In genomic region chr18:8197510-8197909, GRCh38 we compare ENCODE assay signal across 35 cellular contexts.
"Had no signal": no experiment of that assay in that cellular context is flagged by ENCODE, and none has a peak within 500 bp of the region (broad histone marks: within the 10 kb centered on the region; RNA-seq: fewer than 3 reads in every experiment).

No MANE protein-coding gene starts in this region.

- ATAC-seq: activated CD8-positive, alpha-beta T cell treated with anti-CD3 and anti-CD28 coated beads for 36 hours; activated naive CD4-positive, alpha-beta T cell treated with anti-CD3 and anti-CD28 coated beads, Interleukin-2, amount 50 U/mL, for 72 hours; activated T-cell treated with anti-CD3 and anti-CD28 coated beads, Interleukin-2, amount 50 U/mL, for 4 hours; activated T-cell treated with anti-CD3 and anti-CD28 coated beads, Interleukin-2, amount 50 U/mL, for 72 hours; activated T-helper 17 cell treated with anti-CD3 and anti-CD28 coated beads, Interleukin-2, amount 50 U/mL, for 72 hours; body of pancreas had no signal

- H3K36me3 ChIP-seq: adrenal gland, brain microvascular endothelial cell, breast epithelium had no signal

- H3K4me1 ChIP-seq: adrenal gland, breast epithelium had no signal

- H3K9me3 ChIP-seq: adrenal gland, body of pancreas, breast epithelium had no signal

- H3K27me3 Mint-ChIP-seq: activated B cell treated with CpG ODN at 0.5 μM for 24 hours; activated CD4-positive, alpha-beta memory T cell treated with anti-CD3 and anti-CD28 coated beads for 36 hours; activated CD4-positive, alpha-beta T cell treated with anti-CD3 and anti-CD28 coated beads, Interleukin-2, amount 10 ng/mL, durations not matched to agents 24 days and 14 days; activated CD8-positive, alpha-beta T cell treated with anti-CD3 and anti-CD28 coated beads for 36 hours; activated naive CD8-positive, alpha-beta T cell treated with anti-CD3 and anti-CD28 coated beads for 36 hours; activated T-helper 17 cell treated with anti-CD3 and anti-CD28 coated beads, Interleukin-2, amount 50 U/mL, for 72 hours had no signal

- H3K4me3 Mint-ChIP-seq: activated B cell treated with CpG ODN at 0.5 μM for 24 hours; activated CD4-positive, alpha-beta memory T cell treated with anti-CD3 and anti-CD28 coated beads for 36 hours; activated CD4-positive, alpha-beta T cell treated with anti-CD3 and anti-CD28 coated beads, Interleukin-2, amount 10 ng/mL, durations not matched to agents 24 days and 14 days; activated CD8-positive, alpha-beta T cell treated with anti-CD3 and anti-CD28 coated beads for 36 hours; activated naive CD4-positive, alpha-beta T cell treated with anti-CD3 and anti-CD28 coated beads for 36 hours; activated naive CD8-positive, alpha-beta T cell treated with anti-CD3 and anti-CD28 coated beads for 36 hours; activated T-cell treated with anti-CD3 and anti-CD28 coated beads, Interleukin-2, amount 50 U/mL, for 4 hours; activated T-cell treated with anti-CD3 and anti-CD28 coated beads, Interleukin-2, amount 50 U/mL, for 72 hours; activated T-helper 1 cell treated with anti-CD3 and anti-CD28 coated beads, Interleukin-12 subunit alpha, Interleukin-12 subunit beta, Interleukin-2, Interleukin-4 antibody, amounts not matched to agents 30 ng/mL and 10 ng/mL and 1 ng/mL, durations not matched to agents 14 hours and 24 hours and 36 hours; activated T-helper 17 cell treated with anti-CD3 and anti-CD28 coated beads, Interleukin-2, amount 50 U/mL, for 72 hours; T-helper 2 cell treated with Interferon-gamma antibody and Interleukin-4, amounts not matched to agents 5 μg/mL and 100 μg/mL, for 36 hours had no signal

- H3K4me1 Mint-ChIP-seq: activated B cell treated with CpG ODN at 0.5 μM for 24 hours; activated CD4-positive, alpha-beta T cell treated with anti-CD3 and anti-CD28 coated beads, Interleukin-2, amount 10 ng/mL, durations not matched to agents 24 days and 14 days; activated naive CD8-positive, alpha-beta T cell treated with anti-CD3 and anti-CD28 coated beads for 36 hours; activated T-helper 17 cell treated with anti-CD3 and anti-CD28 coated beads, Interleukin-2, amount 50 U/mL, for 72 hours had no signal

- DNase-seq: activated B cell treated with CpG ODN at 0.5 μM for 24 hours; activated CD4-positive, alpha-beta memory T cell treated with anti-CD3 and anti-CD28 coated beads for 36 hours; activated CD4-positive, alpha-beta T cell treated with anti-CD3 and anti-CD28 coated beads for 4 hours; activated CD4-positive, alpha-beta T cell treated with anti-CD3 and anti-CD28 coated beads, Interleukin-2, amount 10 ng/mL, durations not matched to agents 24 days and 14 days; activated CD4-positive, alpha-beta T cell treated with anti-CD3 and anti-CD28 coated beads, Interleukin-2, amount 50 U/mL, for 1 hour; activated CD4-positive, alpha-beta T cell treated with anti-CD3 and anti-CD28 coated beads, Interleukin-2, amount 50 U/mL, for 4 hours; activated CD4-positive, CD25-positive, alpha-beta regulatory T cell treated with anti-CD3 and anti-CD28 coated beads, Interleukin-2, amount 50 U/mL, for 72 hours; activated CD8-positive, alpha-beta memory T cell treated with anti-CD3 and anti-CD28 coated beads, Interleukin-2, amount 50 U/mL, for 4 hours; activated CD8-positive, alpha-beta T cell treated with anti-CD3 and anti-CD28 coated beads for 36 hours; activated effector memory CD4-positive, alpha-beta T cell treated with anti-CD3 and anti-CD28 coated beads, Interleukin-2, amount 50 U/mL, for 16 hours; activated gamma-delta T cell treated with Interleukin-2 at 50 U/mL for 16 hours; activated naive CD4-positive, alpha-beta T cell; activated naive CD4-positive, alpha-beta T cell treated with anti-CD3 and anti-CD28 coated beads for 36 hours; activated naive CD4-positive, alpha-beta T cell treated with anti-CD3 and anti-CD28 coated beads, Interleukin-2, amount 50 U/mL, for 16 hours; activated naive CD8-positive, alpha-beta T cell treated with anti-CD3 and anti-CD28 coated beads for 36 hours; activated T-cell treated with anti-CD3 and anti-CD28 coated beads for 4 hours; activated T-cell treated with anti-CD3 and anti-CD28 coated beads, Interleukin-2, amount 50 U/mL, for 1 hour; activated T-cell treated with anti-CD3 and anti-CD28 coated beads, Interleukin-2, amount 50 U/mL, for 4 hours; activated T-cell treated with anti-CD3 and anti-CD28 coated beads, Interleukin-2, amount 50 U/mL, for 72 hours; adrenal gland; amniotic stem cell; aorta; body of pancreas; brain microvascular endothelial cell; central memory CD4-positive, alpha-beta T cell; T-helper 2 cell; T-helper 9 cell had no signal

- FAIRE-seq: astrocyte, TTC549 had no signal

- H3K36me3 Mint-ChIP-seq: activated CD4-positive, alpha-beta memory T cell treated with anti-CD3 and anti-CD28 coated beads for 36 hours; activated naive CD4-positive, alpha-beta T cell treated with anti-CD3 and anti-CD28 coated beads, Interleukin-2, amount 50 U/mL, for 72 hours; activated naive CD8-positive, alpha-beta T cell treated with anti-CD3 and anti-CD28 coated beads for 36 hours had no signal

- H3K4me3 ChIP-seq: adrenal gland, body of pancreas, breast epithelium had no signal

- H3K27me3 ChIP-seq: adrenal gland, body of pancreas, brain microvascular endothelial cell, breast epithelium had no signal

- H3K27ac ChIP-seq: adrenal gland, body of pancreas, brain microvascular endothelial cell, breast epithelium, VCaP had no signal

- H3K27ac Mint-ChIP-seq: activated B cell treated with CpG ODN at 0.5 μM for 24 hours; activated CD4-positive, alpha-beta memory T cell treated with anti-CD3 and anti-CD28 coated beads for 36 hours; activated CD4-positive, alpha-beta T cell treated with anti-CD3 and anti-CD28 coated beads, Interleukin-2, amount 10 ng/mL, durations not matched to agents 24 days and 14 days; activated CD8-positive, alpha-beta T cell treated with anti-CD3 and anti-CD28 coated beads for 36 hours; activated naive CD4-positive, alpha-beta T cell treated with anti-CD3 and anti-CD28 coated beads for 36 hours; activated naive CD4-positive, alpha-beta T cell treated with anti-CD3 and anti-CD28 coated beads, Interleukin-2, amount 50 U/mL, for 72 hours; activated naive CD8-positive, alpha-beta T cell treated with anti-CD3 and anti-CD28 coated beads for 36 hours; activated T-cell treated with anti-CD3 and anti-CD28 coated beads, Interleukin-2, amount 50 U/mL, for 72 hours; activated T-helper 1 cell treated with anti-CD3 and anti-CD28 coated beads, Interleukin-12 subunit alpha, Interleukin-12 subunit beta, Interleukin-2, Interleukin-4 antibody, amounts not matched to agents 30 ng/mL and 10 ng/mL and 1 ng/mL, durations not matched to agents 14 hours and 24 hours and 36 hours; activated T-helper 17 cell treated with anti-CD3 and anti-CD28 coated beads, Interleukin-2, amount 50 U/mL, for 72 hours; T-helper 2 cell treated with Interferon-gamma antibody and Interleukin-4, amounts not matched to agents 5 μg/mL and 100 μg/mL, for 36 hours had no signal
